Comparison of ENCODE assay signal across 9 cellular contexts in the genomic region with DNA sequence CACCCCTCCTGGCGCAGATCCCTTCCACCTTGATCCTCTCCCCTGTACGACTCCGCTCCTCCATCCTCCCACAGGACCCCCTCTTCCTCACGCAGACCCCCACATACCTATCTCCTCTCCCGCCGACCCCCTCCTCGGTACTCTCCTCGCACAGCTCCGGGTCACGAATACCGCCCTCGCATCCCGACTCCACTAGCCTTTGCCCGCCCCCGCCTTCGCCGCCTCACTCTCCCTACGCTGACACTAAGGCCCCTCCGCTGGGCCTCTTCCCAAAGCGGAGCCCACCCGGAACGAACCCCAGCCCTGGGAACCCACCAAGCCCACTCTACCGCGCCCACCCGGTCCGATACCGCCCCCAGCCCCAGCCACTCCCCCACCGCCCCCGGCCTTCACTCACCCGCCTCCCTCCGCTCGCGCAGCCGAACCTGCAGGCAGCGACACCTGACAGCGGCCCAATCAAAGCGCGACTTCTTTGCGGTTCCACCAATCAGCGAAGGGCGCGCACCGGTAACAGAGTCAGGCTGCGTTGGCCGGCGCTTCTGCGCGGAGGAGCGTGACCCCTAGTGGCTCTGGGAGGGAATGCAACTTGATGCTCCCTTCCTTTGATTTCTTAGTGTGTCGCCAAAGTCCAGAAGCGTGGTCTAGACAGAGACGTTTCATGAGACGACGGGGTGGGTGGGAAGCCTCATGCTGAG. TPM values are rescaled to one million over a fixed set of nuclear protein-coding genes. Genes with fewer than 3 reads are reported as not detected.
DNase-seq lines count a peak whose midpoint lies in the region; ATAC-seq, FAIRE-seq and TF ChIP-seq lines count a peak whose summit lies in the region.
"Not testable (repeated sequence)": the region's sequence is repeated elsewhere in the genome, so short reads cannot be mapped to it uniquely, and the experiment has no call there.
"Had no signal": no experiment of that assay in that cellular context is flagged by ENCODE, and none has a peak within 500 bp of the region (broad histone marks: within the 10 kb centered on the region; RNA-seq: fewer than 3 reads in every experiment).

No MANE protein-coding gene starts in this region.

- not testable (repeated sequence) for DNase-seq in A549 (ENCODE audit: low read depth in 1 of 2, low spot score in 1 of 2); RWPE2 (ENCODE audit: low spot score); effector memory CD8-positive, alpha-beta T cell; lung (ENCODE audit: low spot score)

- POLR2A ChIA-PET in A549 (lab: Yijun Ruan, JAX) = not testable (repeated sequence)

- not testable (repeated sequence) for H3K4me3 ChIP-seq in A549; RWPE2 (ENCODE audit: severe bottlenecking); lung

- not testable (repeated sequence) for H3K4me3 Mint-ChIP-seq in effector memory CD8-positive, alpha-beta T cell

- not testable (repeated sequence) for H3K27ac ChIP-seq in A549; RWPE2 (ENCODE audit: poor library complexity, severe bottlenecking); lung (ENCODE audit: low read depth in 1 of 2, low read length in 1 of 2)

- H3K9me3 ChIP-seq in A549; RWPE2 (ENCODE audit: severe bottlenecking); lung (ENCODE audit: control insufficient read depth in 2 of 2, insufficient read depth in 1 of 2, low read length in 1 of 2): not testable (repeated sequence)

- TF ChIP-seq CTCF in A549 (IDR thresholded peaks at IDR 0.05); RWPE2 (IDR thresholded peaks at IDR 0.05; ENCODE audit: poor library complexity, severe bottlenecking); lung (IDR thresholded peaks at IDR 0.05; ENCODE audit: control extremely low read depth, extremely low read depth): not testable (repeated sequence)

- FAIRE-seq in A549 (lab: Jason Lieb, UNC) = not testable (repeated sequence)

- not testable (repeated sequence) for H3K9me3 Mint-ChIP-seq in effector memory CD8-positive, alpha-beta T cell

- CTCF ChIA-PET in A549 (lab: Yijun Ruan, JAX) = not testable (repeated sequence)

- H3K4me1 ChIP-seq in A549; RWPE2 (ENCODE audit: insufficient read depth, poor library complexity, severe bottlenecking); lung (ENCODE audit: control insufficient read depth in 2 of 2, insufficient read depth in 2 of 2, low read length in 2 of 2): not testable (repeated sequence)

- ATAC-seq in A549 (peak; percentile 95 to 98), GM18873 (IDR thresholded peaks at IDR 0.05; ENCODE audit: low FRiP score, unreplicated experiment) (peak; percentile 93), GM21423 (IDR thresholded peaks at IDR 0.05; ENCODE audit: unreplicated experiment) (peak; percentile 97), HG02798 (IDR thresholded peaks at IDR 0.05; ENCODE audit: poor library complexity, unreplicated experiment) (peak; percentile 99), HG03175 (IDR thresholded peaks at IDR 0.05; ENCODE audit: unreplicated experiment) (peak; percentile 98), RWPE2 (ENCODE audit: low read depth) (peak; percentile 82), lung (ENCODE audit: insufficient read depth, low FRiP score) (peak; percentile 97)
- ATAC-seq in effector memory CD8-positive, alpha-beta T cell (replicated peaks) = peak; percentile 98

- not testable (repeated sequence) for H3K4me2 ChIP-seq in A549

- H3K27ac Mint-ChIP-seq in effector memory CD8-positive, alpha-beta T cell = not testable (repeated sequence)

- WGBS in A549 (ENCODE audit: missing lambda C conversion rate) = no CpG with 5 or more reads among the region's 54 CpGs
- no CpG with 5 or more reads among the region's 54 CpGs for WGBS in lung, 2 donors

- not testable (repeated sequence) for TF ChIP-seq POLR2A in A549 (IDR thresholded peaks at IDR 0.05; ENCODE audit: low read length)

- TF ChIP-seq EP300 in A549 (IDR thresholded peaks at IDR 0.05) = not testable (repeated sequence)

- not testable (repeated sequence) for H3K27me3 ChIP-seq in RWPE2 (ENCODE audit: insufficient read depth, poor library complexity, severe bottlenecking); lung (ENCODE audit: control insufficient read depth, insufficient read depth)

- not testable (repeated sequence) for TF ChIP-seq RAD21 in A549 (conservative IDR thresholded peaks at IDR 0.05 in 1 of 2, IDR thresholded peaks at IDR 0.05 in 1 of 2)

- H3K4me1 Mint-ChIP-seq in effector memory CD8-positive, alpha-beta T cell (ENCODE audit: low read depth in 2 of 2) = not testable (repeated sequence)

- H3K36me3 Mint-ChIP-seq in effector memory CD8-positive, alpha-beta T cell (ENCODE audit: insufficient read depth) = not testable (repeated sequence)

- H3K36me3 ChIP-seq in RWPE2 (ENCODE audit: low read depth); lung (ENCODE audit: control insufficient read depth in 2 of 2, insufficient read depth in 2 of 2, low read length in 2 of 2): not testable (repeated sequence)

- H3K27me3 Mint-ChIP-seq in effector memory CD8-positive, alpha-beta T cell = not testable (repeated sequence)

RNA-seq across cellular contexts. Expression of gene CKMT1A, which starts 3.9 kb away (rescaled TPM):
- polyA plus RNA-seq in A549 (2011; rRNA removed) (3.0 and 3.7 TPM in 2 replicates), A549 (2017; fragmentation: RNase III; extraction: RNeasy Plus Mini Kit Qiagen cat#74134 plus additional on column Dnase treatment) (1.5 to 2.9 TPM (median 1.6 TPM) in 3 replicates), lung (1 to 10 TPM; 3.1 to 5.0 TPM)
- 1.9 and 4.8 TPM in 2 replicates for polyA plus RNA-seq in A549 (2012; cell fraction: cytosol; rRNA removed)
- polyA plus RNA-seq in A549 (2012; cell fraction: nucleus; rRNA removed) = 4.7 and 6.5 TPM in 2 replicates
- 5.5 and 8.9 TPM in 2 replicates for polyA minus RNA-seq in A549 (2011; rRNA and poly(A)+ RNA removed)
- total RNA-seq in lung = 1 to 10 TPM in 1 of 2 donors, under 1 TPM in 1; 0.46 to 6.8 TPM
- total RNA-seq: CD8-positive, alpha-beta memory T cell had no signal
- polyA plus RNA-seq: CD8-positive, alpha-beta memory T cell had no signal

RNA-seq across cellular contexts. Expression of gene CATSPER2, which starts 41.1 kb away (rescaled TPM):
- polyA plus RNA-seq in A549 (2011; rRNA removed) (2.0 and 2.7 TPM in 2 replicates), A549 (2017; fragmentation: RNase III; extraction: RNeasy Plus Mini Kit Qiagen cat#74134 plus additional on column Dnase treatment) (1.2 to 2.0 TPM (median 1.2 TPM) in 3 replicates), lung (1 to 10 TPM; 2.9 to 4.2 TPM)
- 0.54 and 1.0 TPM in 2 replicates for polyA plus RNA-seq in A549 (2012; cell fraction: cytosol; rRNA removed)
- 3.6 and 3.9 TPM in 2 replicates for polyA plus RNA-seq in A549 (2012; cell fraction: nucleus; rRNA removed)
- polyA minus RNA-seq in A549 (2011; rRNA and poly(A)+ RNA removed) = 1.9 and 3.2 TPM in 2 replicates
- 1 to 10 TPM; 1.8 to 5.6 TPM for total RNA-seq in lung

RNA-seq across cellular contexts. Expression of gene PDIA3, which starts 56.5 kb away (rescaled TPM):
- polyA plus RNA-seq in A549 (2011; rRNA removed) (196 and 208 TPM in 2 replicates), A549 (2017; fragmentation: RNase III; extraction: RNeasy Plus Mini Kit Qiagen cat#74134 plus additional on column Dnase treatment) (249 to 257 TPM (median 257 TPM) in 3 replicates), lung (100 to 1,000 TPM; 365 to 404 TPM)
- polyA plus RNA-seq in A549 (2012; cell fraction: cytosol; rRNA removed) = 54.9 and 69.2 TPM in 2 replicates
- polyA plus RNA-seq in A549 (2012; cell fraction: nucleus; rRNA removed) = 61.4 and 81.6 TPM in 2 replicates
- 20.2 and 23.4 TPM in 2 replicates for polyA minus RNA-seq in A549 (2011; rRNA and poly(A)+ RNA removed)
- total RNA-seq in lung = 100 to 1,000 TPM; 235 to 580 TPM
